ENCODE assay signal across 18 cellular contexts in the genomic region with DNA sequence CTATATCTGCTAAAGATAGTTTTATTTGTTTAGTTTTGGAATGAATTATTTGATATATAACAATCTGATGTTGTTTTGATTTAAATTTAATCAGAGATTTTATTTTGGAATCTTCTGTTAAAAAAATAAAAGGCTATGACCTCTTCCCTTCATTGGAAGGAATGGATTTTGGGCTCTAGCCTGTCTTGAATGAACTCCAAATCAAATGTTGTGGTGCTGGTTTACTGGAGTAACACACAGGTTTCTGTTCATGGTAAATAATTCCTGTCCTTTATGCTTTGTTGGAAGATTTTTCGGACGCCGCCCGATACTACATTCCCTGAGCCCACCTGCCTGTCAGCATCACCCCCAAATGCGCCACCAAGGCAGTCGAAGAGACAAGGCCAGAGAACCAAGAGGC.
"Had no signal": no experiment of that assay in that cellular context is flagged by ENCODE, and none has a peak within 500 bp of the region (broad histone marks: within the 10 kb centered on the region; RNA-seq: fewer than 3 reads in every experiment).

No MANE protein-coding gene starts in this region.

- H3K27ac ChIP-seq: body of pancreas, esophagus squamous epithelium, lower lobe of right lung, right atrium auricular region, thyroid gland had no signal

- DNase-seq: activated B cell treated with CpG ODN at 0.5 μM for 24 hours; activated CD4-positive, alpha-beta T cell treated with anti-CD3 and anti-CD28 coated beads for 48 hours; activated CD8-positive, alpha-beta T cell treated with anti-CD3 and anti-CD28 coated beads for 36 hours; activated effector memory CD4-positive, alpha-beta T cell treated with anti-CD3 and anti-CD28 coated beads, Interleukin-2, amount 50 U/mL, for 16 hours; activated T-cell treated with anti-CD3 and anti-CD28 coated beads, Interleukin-2, amount 50 U/mL, for 48 hours; amniotic stem cell; body of pancreas; effector CD4-positive, alpha-beta T cell; esophagus squamous epithelium; foreskin fibroblast; glutamatergic neuron; kidney glomerular epithelial cell; lower lobe of right lung; stimulated activated CD4-positive, alpha-beta T cell treated with anti-CD3 and anti-CD28 coated beads, Interleukin-1b, Interleukin-23, amount 100 ng/mL, for 48 hours; thyroid gland had no signal

- ATAC-seq: activated CD8-positive, alpha-beta T cell treated with anti-CD3 and anti-CD28 coated beads for 36 hours; body of pancreas; lower lobe of right lung had no signal

- H3K27me3 ChIP-seq: body of pancreas, esophagus squamous epithelium, right atrium auricular region, thyroid gland had no signal

- H3K9me3 ChIP-seq: body of pancreas, esophagus squamous epithelium, lower lobe of right lung, right atrium auricular region, thyroid gland had no signal

- H3K4me3 Mint-ChIP-seq: activated B cell treated with CpG ODN at 0.5 μM for 24 hours; activated CD8-positive, alpha-beta T cell treated with anti-CD3 and anti-CD28 coated beads for 36 hours; activated naive CD4-positive, alpha-beta T cell treated with anti-CD3 and anti-CD28 coated beads, Interleukin-2, amount 50 U/mL, for 24 hours; mesothelial cell of epicardium had no signal

- H3K9me3 Mint-ChIP-seq: activated B cell treated with CpG ODN at 0.5 μM for 24 hours had no signal

- H3K27me3 Mint-ChIP-seq: activated B cell treated with CpG ODN at 0.5 μM for 24 hours; activated CD8-positive, alpha-beta T cell treated with anti-CD3 and anti-CD28 coated beads for 36 hours; activated naive CD4-positive, alpha-beta T cell treated with anti-CD3 and anti-CD28 coated beads, Interleukin-2, amount 50 U/mL, for 24 hours had no signal

- H3K4me3 ChIP-seq: body of pancreas, esophagus squamous epithelium, lower lobe of right lung, right atrium auricular region, thyroid gland had no signal

- H3K36me3 ChIP-seq: thyroid gland had no signal

- H3K4me1 Mint-ChIP-seq: activated B cell treated with CpG ODN at 0.5 μM for 24 hours had no signal

- H3K27ac Mint-ChIP-seq: activated B cell treated with CpG ODN at 0.5 μM for 24 hours; activated CD8-positive, alpha-beta T cell treated with anti-CD3 and anti-CD28 coated beads for 36 hours; activated naive CD4-positive, alpha-beta T cell treated with anti-CD3 and anti-CD28 coated beads, Interleukin-2, amount 50 U/mL, for 24 hours; mesothelial cell of epicardium had no signal
